19 cellular contexts compared by ENCODE assay signal in genomic region chr7:155167706-155168365, GRCh38.
"Had no signal": no experiment of that assay in that cellular context is flagged by ENCODE, and none has a peak within 500 bp of the region (broad histone marks: within the 10 kb centered on the region; RNA-seq: fewer than 3 reads in every experiment).

No MANE protein-coding gene starts in this region.

- H3K36me3 ChIP-seq: pancreas, right lobe of liver, stomach, upper lobe of left lung had no signal

- H3K36me3 Mint-ChIP-seq: activated naive CD8-positive, alpha-beta T cell treated with anti-CD3 and anti-CD28 coated beads, Interleukin-2, amount 10 ng/mL, durations not matched to agents 7 days and 5 days; naive thymus-derived CD8-positive, alpha-beta T cell had no signal

- DNase-seq: activated B cell treated with CpG ODN at 0.5 μM for 24 hours; activated CD4-positive, alpha-beta T cell treated with anti-CD3 and anti-CD28 coated beads for 4 hours; activated naive CD4-positive, alpha-beta T cell treated with Interleukin-2 at 50 U/mL for 16 hours; activated naive CD8-positive, alpha-beta T cell treated with anti-CD3 and anti-CD28 coated beads, Interleukin-2, amount 10 ng/mL, durations not matched to agents 7 days and 5 days; amygdala; caudate nucleus; foreskin keratinocyte; mesendoderm; naive thymus-derived CD8-positive, alpha-beta T cell; pancreas; right lobe of liver; small intestine; stimulated activated CD4-positive, alpha-beta T cell treated with anti-CD3 and anti-CD28 coated beads, Interleukin-15, amount 100 ng/mL, for 24 hours; stimulated activated CD4-positive, alpha-beta T cell treated with anti-CD3 and anti-CD28 coated beads, Interleukin-2, amount 100 ng/mL, for 48 hours; stomach; testis had no signal

- H3K27ac ChIP-seq: epithelial cell of prostate, foreskin keratinocyte, hepatocyte, pancreas, right lobe of liver, testis, upper lobe of left lung had no signal

- ATAC-seq: naive thymus-derived CD8-positive, alpha-beta T cell; pancreas had no signal

- H3K4me1 ChIP-seq: foreskin keratinocyte, right lobe of liver, stomach, testis had no signal

- H3K9me3 ChIP-seq: pancreas, right lobe of liver, stomach, testis, upper lobe of left lung had no signal

- H3K4me3 ChIP-seq: hepatocyte, pancreas, right lobe of liver, stomach, testis, upper lobe of left lung had no signal

- H3K27me3 ChIP-seq: foreskin keratinocyte, hepatocyte, pancreas, right lobe of liver, testis, upper lobe of left lung had no signal

- H3K4me1 Mint-ChIP-seq: activated B cell treated with CpG ODN at 0.5 μM for 24 hours; activated naive CD8-positive, alpha-beta T cell treated with anti-CD3 and anti-CD28 coated beads, Interleukin-2, amount 10 ng/mL, durations not matched to agents 7 days and 5 days; naive thymus-derived CD8-positive, alpha-beta T cell had no signal

- H3K4me3 Mint-ChIP-seq: activated B cell treated with CpG ODN at 0.5 μM for 24 hours; activated naive CD8-positive, alpha-beta T cell treated with anti-CD3 and anti-CD28 coated beads, Interleukin-2, amount 10 ng/mL, durations not matched to agents 7 days and 5 days; naive thymus-derived CD8-positive, alpha-beta T cell had no signal

- H3K9me3 Mint-ChIP-seq: activated B cell treated with CpG ODN at 0.5 μM for 24 hours; activated naive CD8-positive, alpha-beta T cell treated with anti-CD3 and anti-CD28 coated beads, Interleukin-2, amount 10 ng/mL, durations not matched to agents 7 days and 5 days; naive thymus-derived CD8-positive, alpha-beta T cell had no signal

- H3K27ac Mint-ChIP-seq: activated B cell treated with CpG ODN at 0.5 μM for 24 hours; activated naive CD8-positive, alpha-beta T cell treated with anti-CD3 and anti-CD28 coated beads, Interleukin-2, amount 10 ng/mL, durations not matched to agents 7 days and 5 days had no signal
